In the genomic region with DNA sequence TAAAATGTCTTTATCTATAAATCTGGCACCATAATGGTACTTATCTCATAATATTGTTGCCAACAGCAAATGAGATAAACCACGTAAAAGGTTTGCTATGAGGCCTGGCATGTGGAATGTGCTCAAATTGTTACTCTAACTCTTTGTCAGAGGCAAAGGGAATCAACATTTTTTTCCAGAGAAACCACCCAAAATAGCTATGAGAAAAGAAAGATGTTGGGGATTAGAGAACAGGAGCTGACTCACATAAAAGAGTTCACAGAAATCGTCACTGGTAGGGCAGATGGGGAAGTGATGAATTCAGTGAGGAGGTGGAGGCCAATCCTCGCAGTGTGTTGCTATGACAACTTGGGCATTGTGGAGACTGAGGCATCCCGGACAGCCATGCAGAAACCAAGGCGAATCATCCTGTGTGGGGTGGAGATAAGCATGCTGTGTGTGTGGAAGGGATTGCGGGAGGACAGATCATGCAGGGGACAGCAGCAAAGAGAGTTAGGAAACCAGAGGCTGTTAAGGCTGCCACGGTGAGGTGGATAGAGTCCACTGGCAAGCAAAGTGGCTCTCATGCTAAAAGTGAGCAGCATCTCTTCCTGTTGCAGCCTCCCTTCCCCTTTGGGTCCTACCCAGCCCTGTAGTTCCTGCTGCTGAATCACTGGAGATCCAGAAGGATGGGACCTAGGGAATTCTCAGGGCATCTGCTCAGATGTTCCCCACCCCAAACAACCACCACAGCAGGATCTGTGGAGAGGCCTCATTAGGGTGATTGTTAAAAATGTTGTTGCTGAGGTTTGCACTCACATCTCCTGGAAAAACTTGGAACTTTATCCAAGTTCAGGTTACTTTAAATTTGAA, we compare ENCODE assay signal across 1 cellular context.
A peak's percentile ranks its signal among the peaks of the same experiment; 100 is the strongest.
TF ChIP-seq lines count a peak whose summit lies in the region.

No MANE protein-coding gene starts in this region.

TF ChIP-seq in IMR-90, 13 proteins besides CTCF, POLR2A, EP300 and RAD21:
- peak; percentile 83 for TF ChIP-seq FOS (IDR thresholded peaks at IDR 0.05; ENCODE audit: low read depth, low read length)
- TF ChIP-seq NFE2L2 (IDR thresholded peaks at IDR 0.05; ENCODE audit: low read depth, low read length): 0 out of 2 replicates have a peak, but pooled peaks have one; percentile 33
- no peak for TF ChIP-seq ELK1 (IDR thresholded peaks at IDR 0.05; ENCODE audit: borderline replicate concordance, low read depth, low read length)
- peak; percentile 74 for TF ChIP-seq MXI1 (IDR thresholded peaks at IDR 0.05; ENCODE audit: borderline replicate concordance, low read depth, low read length)
- TF ChIP-seq CEBPB (IDR thresholded peaks at IDR 0.05; ENCODE audit: low read depth, low read length): peak; percentile 76; the same call in 1 of the 2 replicates
- TF ChIP-seq, protein P1, sequence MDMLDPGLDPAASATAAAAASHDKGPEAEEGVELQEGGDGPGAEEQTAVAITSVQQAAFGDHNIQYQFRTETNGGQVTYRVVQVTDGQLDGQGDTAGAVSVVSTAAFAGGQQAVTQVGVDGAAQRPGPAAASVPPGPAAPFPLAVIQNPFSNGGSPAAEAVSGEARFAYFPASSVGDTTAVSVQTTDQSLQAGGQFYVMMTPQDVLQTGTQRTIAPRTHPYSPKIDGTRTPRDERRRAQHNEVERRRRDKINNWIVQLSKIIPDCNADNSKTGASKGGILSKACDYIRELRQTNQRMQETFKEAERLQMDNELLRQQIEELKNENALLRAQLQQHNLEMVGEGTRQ (IDR thresholded peaks at IDR 0.05; ENCODE audit: low read depth, low read length): no peak
- peak; percentile 28; the same call in 1 of the 2 replicates for TF ChIP-seq MAFK (IDR thresholded peaks at IDR 0.05; ENCODE audit: low read depth, low read length)
- TF ChIP-seq RFX5 (IDR thresholded peaks at IDR 0.05; ENCODE audit: low read depth, low read length): peak; percentile 93
- TF ChIP-seq MAZ (IDR thresholded peaks at IDR 0.05; ENCODE audit: borderline replicate concordance, low read depth, low read length): no peak
- TF ChIP-seq RCOR1 (IDR thresholded peaks at IDR 0.05; ENCODE audit: insufficient replicate concordance, low read length): peak; percentile 8
- no peak for TF ChIP-seq CHD1 (IDR thresholded peaks at IDR 0.05; ENCODE audit: low read depth, low read length)
- peak; percentile 34 for TF ChIP-seq SMC3 (IDR thresholded peaks at IDR 0.05; ENCODE audit: low read depth, low read length)
- peak; percentile 36; the same call in 1 of the 2 replicates for TF ChIP-seq BHLHE40 (IDR thresholded peaks at IDR 0.05; ENCODE audit: low read depth, low read length)
